In the genomic region with DNA sequence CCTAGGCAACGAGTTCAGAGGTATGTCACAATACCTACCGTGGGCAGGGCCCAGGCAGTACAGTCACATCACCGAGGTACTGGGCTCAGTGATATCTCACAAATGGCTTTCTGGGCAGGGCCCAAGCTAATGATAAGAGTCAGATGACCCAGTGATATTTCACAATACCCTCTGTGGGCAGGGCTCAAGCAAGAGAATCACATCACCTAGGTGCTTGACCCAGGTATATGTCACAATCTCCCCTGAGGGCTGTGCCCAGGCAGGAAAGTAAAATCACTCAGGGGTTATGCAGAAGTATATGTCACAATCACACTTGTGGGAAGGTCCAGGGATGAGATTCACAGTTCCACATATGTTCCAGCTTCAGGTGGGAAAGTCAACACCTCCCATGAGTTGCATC, we compare ENCODE assay signal across 34 cellular contexts. TPM values are rescaled to one million over a fixed set of nuclear protein-coding genes. Genes with fewer than 3 reads are reported as not detected.
"Had no signal": no experiment of that assay in that cellular context is flagged by ENCODE, and none has a peak within 500 bp of the region (broad histone marks: within the 10 kb centered on the region; RNA-seq: fewer than 3 reads in every experiment).

No MANE protein-coding gene starts in this region.

- H3K36me3 ChIP-seq: ascending aorta, cardiac muscle cell had no signal

- H3K27ac ChIP-seq: ascending aorta, cardiac muscle cell, VCaP had no signal

- H3K4me1 ChIP-seq: ascending aorta had no signal

- H3K9me3 ChIP-seq: ascending aorta had no signal

- DNase-seq: activated B cell treated with CpG ODN at 0.5 μM for 24 hours; activated CD4-positive, alpha-beta memory T cell treated with anti-CD3 and anti-CD28 coated beads for 36 hours; activated CD4-positive, alpha-beta T cell treated with anti-CD3 and anti-CD28 coated beads for 4 hours; activated CD4-positive, alpha-beta T cell treated with anti-CD3 and anti-CD28 coated beads, Interleukin-2, amount 10 ng/mL, durations not matched to agents 24 days and 14 days; activated CD4-positive, alpha-beta T cell treated with anti-CD3 and anti-CD28 coated beads, Interleukin-2, amount 50 U/mL, for 1 hour; activated CD4-positive, alpha-beta T cell treated with anti-CD3 and anti-CD28 coated beads, Interleukin-2, amount 50 U/mL, for 4 hours; activated CD4-positive, CD25-positive, alpha-beta regulatory T cell treated with anti-CD3 and anti-CD28 coated beads, Interleukin-2, amount 50 U/mL, for 72 hours; activated CD8-positive, alpha-beta memory T cell treated with anti-CD3 and anti-CD28 coated beads, Interleukin-2, amount 50 U/mL, for 4 hours; activated CD8-positive, alpha-beta T cell treated with anti-CD3 and anti-CD28 coated beads for 36 hours; activated effector memory CD4-positive, alpha-beta T cell treated with anti-CD3 and anti-CD28 coated beads, Interleukin-2, amount 50 U/mL, for 16 hours; activated gamma-delta T cell treated with Interleukin-2 at 50 U/mL for 16 hours; activated naive CD4-positive, alpha-beta T cell; activated naive CD4-positive, alpha-beta T cell treated with anti-CD3 and anti-CD28 coated beads for 36 hours; activated naive CD8-positive, alpha-beta T cell treated with anti-CD3 and anti-CD28 coated beads, Interleukin-2, amount 10 ng/mL, durations not matched to agents 7 days and 5 days; activated naive CD8-positive, alpha-beta T cell treated with anti-CD3 and anti-CD28 coated beads, Interleukin-2, amount 50 U/mL, for 24 hours; activated T-cell treated with anti-CD3 and anti-CD28 coated beads for 4 hours; activated T-cell treated with anti-CD3 and anti-CD28 coated beads, Interleukin-2, amount 50 U/mL, for 1 hour; activated T-cell treated with anti-CD3 and anti-CD28 coated beads, Interleukin-2, amount 50 U/mL, for 4 hours; activated T-cell treated with anti-CD3 and anti-CD28 coated beads, Interleukin-2, amount 50 U/mL, for 72 hours; amygdala; anterior cingulate cortex; caudate nucleus; cerebellar nuclear complex; T-helper 1 cell; T-helper 2 cell; T-helper 9 cell had no signal

- H3K27me3 ChIP-seq: ascending aorta, cardiac muscle cell had no signal

- ATAC-seq: activated CD8-positive, alpha-beta T cell treated with anti-CD3 and anti-CD28 coated beads for 36 hours; activated naive CD8-positive, alpha-beta T cell treated with anti-CD3 and anti-CD28 coated beads, Interleukin-2, amount 50 U/mL, for 24 hours; activated T-cell treated with anti-CD3 and anti-CD28 coated beads, Interleukin-2, amount 50 U/mL, for 4 hours; activated T-cell treated with anti-CD3 and anti-CD28 coated beads, Interleukin-2, amount 50 U/mL, for 72 hours; activated T-helper 17 cell treated with anti-CD3 and anti-CD28 coated beads, Interleukin-2, amount 50 U/mL, for 72 hours had no signal

- H3K4me3 ChIP-seq: ascending aorta, cardiac muscle cell had no signal

RNA-seq across cellular contexts. Expression of a gene that starts 45.3 kb away (rescaled TPM):
- total RNA-seq: activated B cell treated with CpG ODN at 0.5 μM for 24 hours; activated CD4-positive, alpha-beta memory T cell treated with anti-CD3 and anti-CD28 coated beads for 36 hours; activated CD4-positive, alpha-beta T cell treated with anti-CD3 and anti-CD28 coated beads, Interleukin-2, amount 10 ng/mL, durations not matched to agents 24 days and 14 days; activated CD8-positive, alpha-beta memory T cell treated with anti-CD3 and anti-CD28 coated beads for 36 hours; activated CD8-positive, alpha-beta T cell treated with anti-CD3 and anti-CD28 coated beads for 36 hours; activated naive CD4-positive, alpha-beta T cell treated with anti-CD3 and anti-CD28 coated beads for 36 hours; activated naive CD8-positive, alpha-beta T cell treated with anti-CD3 and anti-CD28 coated beads, Interleukin-2, amount 10 ng/mL, durations not matched to agents 7 days and 5 days; activated T-cell treated with anti-CD3 and anti-CD28 coated beads, Interleukin-2, amount 50 U/mL, for 4 hours; activated T-cell treated with anti-CD3 and anti-CD28 coated beads, Interleukin-2, amount 50 U/mL, for 72 hours; activated T-helper 1 cell treated with anti-CD3 and anti-CD28 coated beads, Interleukin-12 subunit alpha, Interleukin-12 subunit beta, Interleukin-2, Interleukin-4 antibody, amounts not matched to agents 30 ng/mL and 10 ng/mL and 1 ng/mL, durations not matched to agents 14 hours and 24 hours and 36 hours; activated T-helper 17 cell treated with anti-CD3 and anti-CD28 coated beads, Interleukin-2, amount 50 U/mL, for 72 hours; ascending aorta; bronchial epithelial cell; cardiac muscle cell had no signal
- polyA plus RNA-seq: adipose tissue, cardiac muscle cell had no signal
